11 cellular contexts compared by ENCODE assay signal in genomic region chr19:1649706-1650626, GRCh38. TPM values are rescaled to one million over a fixed set of nuclear protein-coding genes. Genes with fewer than 3 reads are reported as not detected.
DNase-seq lines count a peak whose midpoint lies in the region; ATAC-seq and TF ChIP-seq lines count a peak whose summit lies in the region.
"Had no signal": no experiment of that assay in that cellular context is flagged by ENCODE, and none has a peak within 500 bp of the region (broad histone marks: within the 10 kb centered on the region; RNA-seq: fewer than 3 reads in every experiment).

No MANE protein-coding gene starts in this region.

- no peaks in the 10 kb centered on the region for H3K9me3 Mint-ChIP-seq in activated T-helper 17 cell treated with anti-CD3 and anti-CD28 coated beads, Interleukin-2, amount 50 U/mL, for 72 hours

- no peaks in the 10 kb centered on the region for H3K27me3 Mint-ChIP-seq in activated T-helper 17 cell treated with anti-CD3 and anti-CD28 coated beads, Interleukin-2, amount 50 U/mL, for 72 hours

- H3K4me3 ChIP-seq in iPS-18c (ENCODE audit: insufficient read depth, low read depth, low read length) (peak overlapping the region; percentile 84; the same call in 1 of the 2 replicates), uterus (no peak overlapping the region)

- no peak for TF ChIP-seq CTCF in uterus (IDR thresholded peaks at IDR 0.05)

- H3K36me3 Mint-ChIP-seq in activated T-helper 17 cell treated with anti-CD3 and anti-CD28 coated beads, Interleukin-2, amount 50 U/mL, for 72 hours (ENCODE audit: low read depth): peaks cover 29% of the 10 kb centered on the region

- H3K36me3 ChIP-seq in uterus: no peaks in the 10 kb centered on the region

- H3K27ac ChIP-seq in uterus: peak overlapping the region; percentile 9 to 100

- ATAC-seq in left ventricle myocardium superior (no peak), GM18909 (IDR thresholded peaks at IDR 0.05; ENCODE audit: poor library complexity, unreplicated experiment) (no peak), HG02798 (IDR thresholded peaks at IDR 0.05; ENCODE audit: poor library complexity, unreplicated experiment) (no peak), HG03460 (IDR thresholded peaks at IDR 0.05; ENCODE audit: unreplicated experiment) (no peak)
- no peak for ATAC-seq in activated T-helper 17 cell treated with anti-CD3 and anti-CD28 coated beads, Interleukin-2, amount 50 U/mL, for 72 hours (replicated peaks)

- intact Hi-C loops in left ventricle myocardium superior (cut with micrococcal nuclease) (no loop called here), cardiac septum (cut with DNase I) (no loop called here), uterus (cut with DNase I; ENCODE audit: low total_unique reads) (loop anchor here (5.0 kb wide), 1 partner anchor 38 kb away; no protein-coding TSS in a partner anchor)

- H3K4me1 ChIP-seq in uterus: peaks cover 0 to 16% of the 10 kb centered on the region in 2 donors

- H3K27ac Mint-ChIP-seq in activated T-helper 17 cell treated with anti-CD3 and anti-CD28 coated beads, Interleukin-2, amount 50 U/mL, for 72 hours: peak overlapping the region; percentile 33

- peak overlapping the region; percentile 77 for H3K4me3 Mint-ChIP-seq in activated T-helper 17 cell treated with anti-CD3 and anti-CD28 coated beads, Interleukin-2, amount 50 U/mL, for 72 hours

- no peak for TF ChIP-seq POLR2A in uterus (IDR thresholded peaks at IDR 0.05)

- no peaks in the 10 kb centered on the region for H3K27me3 ChIP-seq in uterus

- peak; percentile 21 for DNase-seq in left ventricle myocardium superior
- DNase-seq in cardiac septum (ENCODE audit: low spot score): no peak
- DNase-seq in uterus: no peak
- DNase-seq: activated CD8-positive, alpha-beta memory T cell treated with anti-CD3 and anti-CD28 coated beads, Interleukin-2, amount 50 U/mL, for 48 hours; DMS79 treated with DMSO at 0.1 percent for 48 hours; GOT3 had no signal

- H3K4me1 Mint-ChIP-seq in activated T-helper 17 cell treated with anti-CD3 and anti-CD28 coated beads, Interleukin-2, amount 50 U/mL, for 72 hours: peaks cover 10% of the 10 kb centered on the region

- peaks cover 8% of the 10 kb centered on the region for H3K9me3 ChIP-seq in iPS-18c (ENCODE audit: control insufficient read depth, insufficient read depth, low read length)
- H3K9me3 ChIP-seq in uterus: no peaks in the 10 kb centered on the region

RNA-seq across cellular contexts. Expression of gene TCF3, which starts 2.4 kb away (rescaled TPM):
- total RNA-seq in left ventricle myocardium superior (20.7 TPM), cardiac septum (27.7 TPM), uterus (100 to 1,000 TPM in 1 of 4 donors, 10 to 100 TPM in 3; 15.6 to 132 (median 65.7) TPM)
- total RNA-seq in activated T-helper 17 cell treated with anti-CD3 and anti-CD28 coated beads, Interleukin-2, amount 50 U/mL, for 72 hours: 10 to 100 TPM; 53.6 to 87.0 TPM

RNA-seq across cellular contexts. Expression of gene UQCR11, which starts 44.7 kb away (rescaled TPM):
- total RNA-seq in left ventricle myocardium superior (1,120 TPM), cardiac septum (697 TPM), uterus (100 to 1,000 TPM in 1 of 4 donors, 10 to 100 TPM in 3; 20.6 to 110 (median 30.8) TPM)
- total RNA-seq in activated T-helper 17 cell treated with anti-CD3 and anti-CD28 coated beads, Interleukin-2, amount 50 U/mL, for 72 hours: 100 to 1,000 TPM; 120 to 209 TPM

RNA-seq across cellular contexts. Expression of gene MBD3, which starts 57.3 kb away (rescaled TPM):
- 59.0 TPM for total RNA-seq in left ventricle myocardium superior
- total RNA-seq in cardiac septum: 61.8 TPM
- 100 to 1,000 TPM in 1 of 2 donors, 10 to 100 TPM in 1; 71.5 to 128 TPM for total RNA-seq in activated T-helper 17 cell treated with anti-CD3 and anti-CD28 coated beads, Interleukin-2, amount 50 U/mL, for 72 hours
- 10 to 100 TPM; 53.8 to 75.9 (median 64.5) TPM for total RNA-seq in uterus
